ENCODE assay signal across 8 cellular contexts in genomic region chr3:56248021-56248420, GRCh38.
"Had no signal": no experiment of that assay in that cellular context is flagged by ENCODE, and none has a peak within 500 bp of the region (broad histone marks: within the 10 kb centered on the region; RNA-seq: fewer than 3 reads in every experiment).

No MANE protein-coding gene starts in this region.

- H3K4me3 Mint-ChIP-seq: HFFc6, IgD-negative memory B cell had no signal

- H3K36me3 ChIP-seq: HAP-1 had no signal

- H3K27ac ChIP-seq: HL-60, KMS-11 had no signal

- H3K9me3 ChIP-seq: HAP-1 had no signal

- H3K9me3 Mint-ChIP-seq: HFFc6, IgD-negative memory B cell had no signal

- H3K4me3 ChIP-seq: HAP-1 had no signal

- H3K4me2 ChIP-seq: KMS-11 had no signal

- H3K4me1 ChIP-seq: HAP-1 had no signal

- H3K27ac Mint-ChIP-seq: HFFc6, IgD-negative memory B cell had no signal

- H3K4me1 Mint-ChIP-seq: IgD-negative memory B cell had no signal

- H3K27me3 Mint-ChIP-seq: IgD-negative memory B cell had no signal

- H3K9ac ChIP-seq: KMS-11 had no signal

- DNase-seq: GOT3, H7, HFFc6, KBM-7 had no signal

- H3K36me3 Mint-ChIP-seq: IgD-negative memory B cell had no signal
